In genomic region chr7:47521041-47521795, GRCh38 we compare ENCODE assay signal across 15 cellular contexts.
A peak's percentile ranks its signal among the peaks of the same experiment; 100 is the strongest.
DNase-seq lines count a peak whose midpoint lies in the region; ATAC-seq, FAIRE-seq and TF ChIP-seq lines count a peak whose summit lies in the region.
"Had no signal": no experiment of that assay in that cellular context is flagged by ENCODE, and none has a peak within 500 bp of the region (broad histone marks: within the 10 kb centered on the region; RNA-seq: fewer than 3 reads in every experiment).

No MANE protein-coding gene starts in this region.

- H3K9ac ChIP-seq in H1 (replicated peaks in 1 of 4; ENCODE audit: extremely low read depth in 1 of 4, low read depth in 3 of 4, low read length in 3 of 4) (no peak overlapping the region), stomach smooth muscle (ENCODE audit: low read length in 2 of 2) (no peak overlapping the region)
- H3K9ac ChIP-seq: parathyroid adenoma had no signal

- no peak overlapping the region for H3K4me3 Mint-ChIP-seq in GM23338
- H3K4me3 Mint-ChIP-seq in nephron, result no peak overlapping the region
- H3K4me3 Mint-ChIP-seq: activated CD8-positive, alpha-beta T cell treated with anti-CD3 and anti-CD28 coated beads, Interleukin-2, amount 10 ng/mL, durations not matched to agents 7 days and 5 days had no signal

- no peak overlapping the region for H3K18ac ChIP-seq in H1 (ENCODE audit: extremely low read depth, low read length)

- DNase-seq in GM23338 (ENCODE audit: low spot score), result peak; percentile 28
- DNase-seq in H1 (ENCODE audit: low read depth in 1 of 2, low spot score in 2 of 2), result no peak
- no peak for DNase-seq in activated CD4-positive, alpha-beta T cell treated with anti-CD3 and anti-CD28 coated beads, Interleukin-2, amount 50 U/mL, for 48 hours
- DNase-seq in RKO (ENCODE audit: low spot score), result no peak
- no peak for DNase-seq in G401 (ENCODE audit: low spot score)
- DNase-seq in SHP77 treated with DMSO at 0.1 percent for 48 hours (lab: John Stamatoyannopoulos, UW), result no peak
- DNase-seq: activated CD8-positive, alpha-beta T cell treated with anti-CD3 and anti-CD28 coated beads, Interleukin-2, amount 10 ng/mL, durations not matched to agents 7 days and 5 days; NCI-H2029; NCI-H526 treated with DMSO at 0.1 percent for 48 hours had no signal

- no peak overlapping the region for H3K56ac ChIP-seq in H1 (replicated peaks; ENCODE audit: insufficient read length, low read depth, low read length)

- H3K27me3 ChIP-seq in GM23338 (ENCODE audit: insufficient read depth) (no peaks in the 10 kb centered on the region), H1 (replicated peaks in 1 of 4; ENCODE audit: control insufficient read depth in 3 of 4, extremely low read depth in 1 of 4, insufficient read depth in 3 of 4, low read length in 3 of 4) (no peaks in the 10 kb centered on the region), stomach smooth muscle (ENCODE audit: control insufficient read depth in 1 of 2, insufficient read depth in 2 of 2, low read length in 2 of 2) (no peaks in the 10 kb centered on the region)
- H3K27me3 ChIP-seq: adrenal gland had no signal

- H3K9me3 ChIP-seq in H1 (ENCODE audit: insufficient read depth in 2 of 2, low read depth in 1 of 2, low read length in 1 of 2), result no peaks in the 10 kb centered on the region
- no peaks in the 10 kb centered on the region for H3K9me3 ChIP-seq in stomach smooth muscle (ENCODE audit: control insufficient read depth in 2 of 2, low read length in 2 of 2)
- H3K9me3 ChIP-seq: adrenal gland, mucosa of descending colon had no signal

- H4K20me1 ChIP-seq in GM23338 (replicated peaks; ENCODE audit: insufficient read depth), result no peaks in the 10 kb centered on the region
- H4K20me1 ChIP-seq in H1 (replicated peaks in 1 of 2; ENCODE audit: control insufficient read depth in 1 of 2, insufficient read depth in 2 of 2, low read length in 2 of 2), result peaks cover 0 to 3% of the 10 kb centered on the region in 2 experiments

- H3K4me3 ChIP-seq in GM23338, result no peak overlapping the region
- H3K4me3 ChIP-seq in H1 (ENCODE audit: extremely low read depth in 1 of 4, insufficient read depth in 2 of 4, low read depth in 3 of 4, low read length in 4 of 4), result no peak overlapping the region
- peak overlapping the region in 1 of 2 donors; percentile 8 for H3K4me3 ChIP-seq in stomach smooth muscle (ENCODE audit: low read length in 2 of 2)
- H3K4me3 ChIP-seq: adrenal gland, mucosa of descending colon had no signal

- peaks cover 9% of the 10 kb centered on the region; the same call in 1 of the 2 replicates for H3K79me1 ChIP-seq in H1 (ENCODE audit: low read depth, low read length)

- H2AK5ac ChIP-seq in H1 (ENCODE audit: low read depth, low read length), result no peak overlapping the region; the same call in 1 of the 2 replicates

- peak; percentile 72 for ATAC-seq in GM23338
- ATAC-seq: activated CD8-positive, alpha-beta T cell treated with anti-CD3 and anti-CD28 coated beads, Interleukin-2, amount 10 ng/mL, durations not matched to agents 7 days and 5 days had no signal

- H3K4me1 Mint-ChIP-seq in GM23338 (peaks cover 28% of the 10 kb centered on the region), nephron (peaks cover 37% of the 10 kb centered on the region)

- FAIRE-seq in H1 (lab: Jason Lieb, UNC), result no peak
- FAIRE-seq: keratinocyte had no signal

- H3K27ac Mint-ChIP-seq in GM23338 (no peak overlapping the region), nephron (peak overlapping the region; percentile 84 to 99 (median 98))
- H3K27ac Mint-ChIP-seq: activated CD8-positive, alpha-beta T cell treated with anti-CD3 and anti-CD28 coated beads, Interleukin-2, amount 10 ng/mL, durations not matched to agents 7 days and 5 days had no signal

- H3F3A ChIP-seq in GM23338 (replicated peaks; ENCODE audit: low read depth), result no peaks in the 10 kb centered on the region

- in situ Hi-C loops in G401 (cut with HindIII; ENCODE audit: low sequenced_read_pairs), result no loop called here

- H3K14ac ChIP-seq in H1 (ENCODE audit: insufficient read length), result no peak overlapping the region

- H3K4me2 ChIP-seq in GM23338, result no peak overlapping the region
- no peak overlapping the region; a peak in 1 of 4 replicates for H3K4me2 ChIP-seq in H1 (ENCODE audit: insufficient read depth in 1 of 2, low read depth in 2 of 2, low read length in 2 of 2)

- H3K36me3 ChIP-seq in GM23338 (ENCODE audit: insufficient read depth) (no peaks in the 10 kb centered on the region), H1 (ENCODE audit: control insufficient read depth in 2 of 4, insufficient read depth in 4 of 4, low read length in 3 of 4) (peaks cover 0 to 3% (median 2%) of the 10 kb centered on the region in 4 experiments; a peak in 3 of 8 replicates), stomach smooth muscle (ENCODE audit: control insufficient read depth in 2 of 2, insufficient read depth in 2 of 2, low read length in 2 of 2) (peaks cover 5 to 12% of the 10 kb centered on the region in 2 donors)

- H3K23me2 ChIP-seq in H1 (ENCODE audit: low read depth, low read length), result no peaks in the 10 kb centered on the region

- POLR2A ChIA-PET in H1 (lab: Charles Lee; ENCODE audit: partially characterized antibody), result no interaction called here

- no peak for TF ChIP-seq RAD21 in H1 (IDR thresholded peaks at IDR 0.05 in 1 of 2, conservative IDR thresholded peaks at IDR 0.05 in 1 of 2; ENCODE audit: low read depth in 2 of 2, low read length in 2 of 2)

- H4K91ac ChIP-seq in H1 (replicated peaks; ENCODE audit: insufficient read length, low read length), result peak overlapping the region; percentile 12

- H2AFZ ChIP-seq in GM23338 (no peak overlapping the region), H1 (ENCODE audit: low read length) (no peak overlapping the region)
- H2AFZ ChIP-seq: parathyroid adenoma had no signal

- H3K9me3 Mint-ChIP-seq in GM23338 (no peaks in the 10 kb centered on the region; the same call in 1 of the 3 replicates), nephron (no peaks in the 10 kb centered on the region)

- 69% methylated on average over 13 of the region's 13 CpGs; no CpG with 5 or more reads in 1 of the 2 experiments for WGBS in H1 (ENCODE audit: extremely low coverage in 1 of 2, insufficient coverage in 1 of 2, insufficient read length in 1 of 2, insufficient replicate concordance in 2 of 2, low coverage in 1 of 2, low lambda C conversion rate in 2 of 2, missing lambda C conversion rate in 1 of 2), 2 experiments

- CTCF ChIA-PET in H1 (lab: Charles Lee; ENCODE audit: partially characterized antibody), result interaction anchor here (0.7 kb wide), 1 partner anchor 533 kb away, joined by 3 read pairs; no protein-coding TSS in a partner anchor

- H2BK12ac ChIP-seq in H1 (ENCODE audit: low read depth, low read length), result 0 out of 2 replicates have a peak overlapping the region, but pooled peaks have one; percentile 28

- no peak for TF ChIP-seq POLR2A in H1 (IDR thresholded peaks at IDR 0.05; ENCODE audit: control extremely low read depth in 1 of 2, low read depth in 2 of 2, low read length in 2 of 2)

- no peak overlapping the region for H4K5ac ChIP-seq in H1 (ENCODE audit: insufficient read length, low read depth, low read length)

- no peak for TF ChIP-seq EP300 in H1 (IDR thresholded peaks at IDR 0.05; ENCODE audit: borderline replicate concordance in 1 of 2, low read depth in 2 of 2, low read length in 2 of 2)

- peaks cover 16% of the 10 kb centered on the region for H3K27me3 Mint-ChIP-seq in GM23338 (ENCODE audit: insufficient read depth, low read depth, poor library complexity)
- H3K27me3 Mint-ChIP-seq in nephron (ENCODE audit: low read depth), result no peaks in the 10 kb centered on the region

- 0 out of 2 replicates have a peak overlapping the region, but pooled peaks have one; percentile 6 for H2BK20ac ChIP-seq in H1 (ENCODE audit: low read length)

- H3K27ac ChIP-seq in GM23338 (ENCODE audit: low read depth) (0 out of 2 replicates have a peak overlapping the region, but pooled peaks have one; percentile 79), H1 (ENCODE audit: low read depth, low read length) (no peak overlapping the region), stomach smooth muscle (ENCODE audit: low read length) (peak overlapping the region; percentile 58)
- H3K27ac ChIP-seq: parathyroid adenoma had no signal

- H2BK5ac ChIP-seq in H1 (ENCODE audit: low read depth, low read length), result no peak overlapping the region

- H2BK120ac ChIP-seq in H1 (replicated peaks; ENCODE audit: low read depth, low read length), result no peak overlapping the region

- no peak overlapping the region for H2BK15ac ChIP-seq in H1 (ENCODE audit: low read length)

- no peak overlapping the region for H4K8ac ChIP-seq in H1 (ENCODE audit: extremely low read depth, insufficient read depth, low read length)

- H3K36me3 Mint-ChIP-seq in GM23338 (ENCODE audit: low read depth) (peaks cover 28% of the 10 kb centered on the region), nephron (ENCODE audit: low read depth) (peaks cover 65% of the 10 kb centered on the region)

- no peak overlapping the region for H3K23ac ChIP-seq in H1 (ENCODE audit: insufficient read length)

- H3K9me2 ChIP-seq in GM23338 (ENCODE audit: insufficient read depth), result no peaks in the 10 kb centered on the region

- H3K4ac ChIP-seq in H1 (replicated peaks; ENCODE audit: insufficient read length, low read depth, low read length), result no peak overlapping the region

- peaks cover 10% of the 10 kb centered on the region; the same call in 1 of the 2 replicates for H3K4me1 ChIP-seq in GM23338 (ENCODE audit: insufficient read depth)
- peaks cover 0 to 13% (median 9%) of the 10 kb centered on the region in 4 experiments; a peak in 6 of 7 replicates for H3K4me1 ChIP-seq in H1 (replicated peaks in 1 of 4; ENCODE audit: control insufficient read depth in 3 of 4, insufficient read depth in 4 of 4, low read length in 3 of 4)
- H3K4me1 ChIP-seq in stomach smooth muscle (ENCODE audit: control insufficient read depth, insufficient read depth, low read length), result peaks cover 29% of the 10 kb centered on the region
- H3K4me1 ChIP-seq: parathyroid adenoma had no signal

- H3K79me2 ChIP-seq in GM23338 (replicated peaks; ENCODE audit: insufficient read depth), result peaks cover 7% of the 10 kb centered on the region; the same call in 1 of the 2 replicates
- H3K79me2 ChIP-seq in H1 (ENCODE audit: control insufficient read depth in 1 of 2, insufficient read depth in 2 of 2, low read length in 2 of 2), result no peaks in the 10 kb centered on the region; a peak in 1 of 4 replicates

- TF ChIP-seq CTCF in GM23338 (conservative IDR thresholded peaks at IDR 0.05; ENCODE audit: low read depth in 2 of 2) (no peak), H1 (IDR thresholded peaks at IDR 0.05; ENCODE audit: control extremely low read depth in 1 of 3, insufficient read depth in 1 of 3, low read depth in 1 of 3, low read length in 3 of 3) (no peak), nephron (IDR thresholded peaks at IDR 0.05; ENCODE audit: unreplicated experiment in 3 of 3) (no peak)

TF ChIP-seq in GM23338, 12 proteins besides CTCF, POLR2A, EP300 and RAD21 (continues in another document):
- no peak for TF ChIP-seq POLR2AphosphoS5 (IDR thresholded peaks at IDR 0.05; ENCODE audit: low read depth)

TF ChIP-seq in H1, 55 proteins besides CTCF, POLR2A, EP300 and RAD21 (continues in another document):
- no peak for TF ChIP-seq POLR2AphosphoS5 (IDR thresholded peaks at IDR 0.05; ENCODE audit: low read depth, low read length)
